ENCODE assay signal across 10 cellular contexts in the genomic region with DNA sequence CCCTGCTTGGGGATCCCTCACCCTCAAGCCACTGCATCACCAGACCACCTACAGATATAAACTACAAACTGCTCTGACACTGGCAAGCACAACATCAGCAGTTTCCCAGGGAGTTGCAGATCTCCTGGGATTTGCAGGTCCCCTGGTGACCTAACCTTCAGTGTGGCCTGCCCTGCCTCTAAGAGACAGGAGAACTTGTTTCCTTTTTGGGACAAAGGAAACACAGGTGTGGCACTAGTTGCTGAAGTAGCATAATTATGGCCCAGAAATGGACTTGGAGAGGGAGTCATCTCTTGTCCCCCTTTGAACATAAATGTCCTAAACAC.
"Had no signal": no experiment of that assay in that cellular context is flagged by ENCODE, and none has a peak within 500 bp of the region (broad histone marks: within the 10 kb centered on the region; RNA-seq: fewer than 3 reads in every experiment).

No MANE protein-coding gene starts in this region.

- H3K4me2 ChIP-seq: GM23338 had no signal

- H3K4me3 ChIP-seq: GM23248, GM23338, HAP-1 had no signal

- H3K4me1 ChIP-seq: HAP-1 had no signal

- DNase-seq: GM23248, GOT3, H7, H9, HCEC 1CT, HFFc6 had no signal

- H3K36me3 ChIP-seq: HAP-1 had no signal

- H3K9me3 ChIP-seq: HAP-1 had no signal

- H3K27ac ChIP-seq: GM23248 had no signal

- ATAC-seq: GM23338, HCT116 had no signal

- H2AFZ ChIP-seq: GM23248, GM23338 had no signal

- H3K9ac ChIP-seq: GM23248 had no signal

- FAIRE-seq: H54 had no signal
